In the genomic region with DNA sequence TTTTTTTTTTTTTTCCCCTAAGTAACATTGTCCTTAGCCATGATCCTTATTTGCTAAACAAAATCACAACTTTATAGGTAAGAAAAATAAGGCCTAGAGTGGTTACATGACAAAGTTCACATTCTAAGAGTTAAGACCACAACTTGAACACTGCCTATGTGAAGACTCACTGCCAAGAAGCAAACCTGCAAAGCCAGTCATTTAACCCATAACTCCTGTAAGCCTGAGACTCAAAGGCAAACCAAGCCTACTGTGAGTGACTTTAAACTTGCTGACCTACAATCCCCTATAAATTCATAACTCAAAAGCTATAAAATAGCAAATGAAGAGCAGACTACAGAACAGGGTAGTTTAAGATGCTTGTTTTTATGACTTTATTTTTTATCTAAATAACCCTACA, we compare ENCODE assay signal across 1 cellular context.
TF ChIP-seq lines count a peak whose summit lies in the region.

No MANE protein-coding gene starts in this region.

TF ChIP-seq in WTC11, 78 proteins besides CTCF, POLR2A, EP300 and RAD21 (continued from another document):
- TF ChIP-seq, protein P1, sequence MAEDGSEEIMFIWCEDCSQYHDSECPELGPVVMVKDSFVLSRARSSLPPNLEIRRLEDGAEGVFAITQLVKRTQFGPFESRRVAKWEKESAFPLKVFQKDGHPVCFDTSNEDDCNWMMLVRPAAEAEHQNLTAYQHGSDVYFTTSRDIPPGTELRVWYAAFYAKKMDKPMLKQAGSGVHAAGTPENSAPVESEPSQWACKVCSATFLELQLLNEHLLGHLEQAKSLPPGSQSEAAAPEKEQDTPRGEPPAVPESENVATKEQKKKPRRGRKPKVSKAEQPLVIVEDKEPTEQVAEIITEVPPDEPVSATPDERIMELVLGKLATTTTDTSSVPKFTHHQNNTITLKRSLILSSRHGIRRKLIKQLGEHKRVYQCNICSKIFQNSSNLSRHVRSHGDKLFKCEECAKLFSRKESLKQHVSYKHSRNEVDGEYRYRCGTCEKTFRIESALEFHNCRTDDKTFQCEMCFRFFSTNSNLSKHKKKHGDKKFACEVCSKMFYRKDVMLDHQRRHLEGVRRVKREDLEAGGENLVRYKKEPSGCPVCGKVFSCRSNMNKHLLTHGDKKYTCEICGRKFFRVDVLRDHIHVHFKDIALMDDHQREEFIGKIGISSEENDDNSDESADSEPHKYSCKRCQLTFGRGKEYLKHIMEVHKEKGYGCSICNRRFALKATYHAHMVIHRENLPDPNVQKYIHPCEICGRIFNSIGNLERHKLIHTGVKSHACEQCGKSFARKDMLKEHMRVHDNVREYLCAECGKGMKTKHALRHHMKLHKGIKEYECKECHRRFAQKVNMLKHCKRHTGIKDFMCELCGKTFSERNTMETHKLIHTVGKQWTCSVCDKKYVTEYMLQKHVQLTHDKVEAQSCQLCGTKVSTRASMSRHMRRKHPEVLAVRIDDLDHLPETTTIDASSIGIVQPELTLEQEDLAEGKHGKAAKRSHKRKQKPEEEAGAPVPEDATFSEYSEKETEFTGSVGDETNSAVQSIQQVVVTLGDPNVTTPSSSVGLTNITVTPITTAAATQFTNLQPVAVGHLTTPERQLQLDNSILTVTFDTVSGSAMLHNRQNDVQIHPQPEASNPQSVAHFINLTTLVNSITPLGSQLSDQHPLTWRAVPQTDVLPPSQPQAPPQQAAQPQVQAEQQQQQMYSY (CRISPR knock-in tag; IDR thresholded peaks at IDR 0.05): no peak
- TF ChIP-seq AR (CRISPR knock-in tag; IDR thresholded peaks at IDR 0.05) (no peak), FOXP1 (CRISPR knock-in tag; IDR thresholded peaks at IDR 0.05; ENCODE audit: borderline replicate concordance) (no peak), MYBL2 (CRISPR knock-in tag; IDR thresholded peaks at IDR 0.05) (no peak), GTF2I (CRISPR knock-in tag; conservative IDR thresholded peaks at IDR 0.05) (no peak)
- TF ChIP-seq, protein P2, sequence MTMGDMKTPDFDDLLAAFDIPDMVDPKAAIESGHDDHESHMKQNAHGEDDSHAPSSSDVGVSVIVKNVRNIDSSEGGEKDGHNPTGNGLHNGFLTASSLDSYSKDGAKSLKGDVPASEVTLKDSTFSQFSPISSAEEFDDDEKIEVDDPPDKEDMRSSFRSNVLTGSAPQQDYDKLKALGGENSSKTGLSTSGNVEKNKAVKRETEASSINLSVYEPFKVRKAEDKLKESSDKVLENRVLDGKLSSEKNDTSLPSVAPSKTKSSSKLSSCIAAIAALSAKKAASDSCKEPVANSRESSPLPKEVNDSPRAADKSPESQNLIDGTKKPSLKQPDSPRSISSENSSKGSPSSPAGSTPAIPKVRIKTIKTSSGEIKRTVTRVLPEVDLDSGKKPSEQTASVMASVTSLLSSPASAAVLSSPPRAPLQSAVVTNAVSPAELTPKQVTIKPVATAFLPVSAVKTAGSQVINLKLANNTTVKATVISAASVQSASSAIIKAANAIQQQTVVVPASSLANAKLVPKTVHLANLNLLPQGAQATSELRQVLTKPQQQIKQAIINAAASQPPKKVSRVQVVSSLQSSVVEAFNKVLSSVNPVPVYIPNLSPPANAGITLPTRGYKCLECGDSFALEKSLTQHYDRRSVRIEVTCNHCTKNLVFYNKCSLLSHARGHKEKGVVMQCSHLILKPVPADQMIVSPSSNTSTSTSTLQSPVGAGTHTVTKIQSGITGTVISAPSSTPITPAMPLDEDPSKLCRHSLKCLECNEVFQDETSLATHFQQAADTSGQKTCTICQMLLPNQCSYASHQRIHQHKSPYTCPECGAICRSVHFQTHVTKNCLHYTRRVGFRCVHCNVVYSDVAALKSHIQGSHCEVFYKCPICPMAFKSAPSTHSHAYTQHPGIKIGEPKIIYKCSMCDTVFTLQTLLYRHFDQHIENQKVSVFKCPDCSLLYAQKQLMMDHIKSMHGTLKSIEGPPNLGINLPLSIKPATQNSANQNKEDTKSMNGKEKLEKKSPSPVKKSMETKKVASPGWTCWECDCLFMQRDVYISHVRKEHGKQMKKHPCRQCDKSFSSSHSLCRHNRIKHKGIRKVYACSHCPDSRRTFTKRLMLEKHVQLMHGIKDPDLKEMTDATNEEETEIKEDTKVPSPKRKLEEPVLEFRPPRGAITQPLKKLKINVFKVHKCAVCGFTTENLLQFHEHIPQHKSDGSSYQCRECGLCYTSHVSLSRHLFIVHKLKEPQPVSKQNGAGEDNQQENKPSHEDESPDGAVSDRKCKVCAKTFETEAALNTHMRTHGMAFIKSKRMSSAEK (CRISPR knock-in tag; IDR thresholded peaks at IDR 0.05; ENCODE audit: borderline replicate concordance): no peak
- TF ChIP-seq, protein P3, sequence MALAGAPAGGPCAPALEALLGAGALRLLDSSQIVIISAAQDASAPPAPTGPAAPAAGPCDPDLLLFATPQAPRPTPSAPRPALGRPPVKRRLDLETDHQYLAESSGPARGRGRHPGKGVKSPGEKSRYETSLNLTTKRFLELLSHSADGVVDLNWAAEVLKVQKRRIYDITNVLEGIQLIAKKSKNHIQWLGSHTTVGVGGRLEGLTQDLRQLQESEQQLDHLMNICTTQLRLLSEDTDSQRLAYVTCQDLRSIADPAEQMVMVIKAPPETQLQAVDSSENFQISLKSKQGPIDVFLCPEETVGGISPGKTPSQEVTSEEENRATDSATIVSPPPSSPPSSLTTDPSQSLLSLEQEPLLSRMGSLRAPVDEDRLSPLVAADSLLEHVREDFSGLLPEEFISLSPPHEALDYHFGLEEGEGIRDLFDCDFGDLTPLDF (CRISPR knock-in tag; IDR thresholded peaks at IDR 0.05): no peak
